In genomic region chr13:79780240-79780639, GRCh38 we compare ENCODE assay signal across 15 cellular contexts.
DNase-seq lines count a peak whose midpoint lies in the region; ATAC-seq and TF ChIP-seq lines count a peak whose summit lies in the region.
"Had no signal": no experiment of that assay in that cellular context is flagged by ENCODE, and none has a peak within 500 bp of the region (broad histone marks: within the 10 kb centered on the region; RNA-seq: fewer than 3 reads in every experiment).

No MANE protein-coding gene starts in this region.

- H3K9me3 Mint-ChIP-seq in glutamatergic neuron (ENCODE audit: unreplicated experiment), result no peaks in the 10 kb centered on the region
- H3K9me3 Mint-ChIP-seq: activated CD4-positive, alpha-beta memory T cell treated with anti-CD3 and anti-CD28 coated beads for 36 hours; CD8-positive, alpha-beta T cell; T-helper 1 cell treated with Interleukin-12 subunit alpha and Interleukin-12 subunit beta and Interleukin-4 antibody, amounts not matched to agents 30 μg/mL and 1 μg/mL, for 36 hours had no signal

- ATAC-seq in HG03108 (IDR thresholded peaks at IDR 0.05; ENCODE audit: unreplicated experiment) (no peak), left colon (no peak)
- ATAC-seq: CD8-positive, alpha-beta T cell had no signal

- no peak for TF ChIP-seq POLR2A in esophagus muscularis mucosa (IDR thresholded peaks at IDR 0.05; ENCODE audit: low read depth)

- no peaks in the 10 kb centered on the region for H3K27me3 ChIP-seq in esophagus muscularis mucosa

- no peak overlapping the region for H3K27ac ChIP-seq in esophagus muscularis mucosa (replicated peaks in 1 of 4)
- H3K27ac ChIP-seq: lower lobe of right lung had no signal

- TF ChIP-seq EP300 in esophagus muscularis mucosa (IDR thresholded peaks at IDR 0.05), result no peak

- H3K4me3 ChIP-seq in esophagus muscularis mucosa, result no peak overlapping the region
- H3K4me3 ChIP-seq: HAP-1, lower lobe of right lung had no signal

- H3K4me1 Mint-ChIP-seq in glutamatergic neuron (ENCODE audit: low read depth, unreplicated experiment), result peaks cover 27% of the 10 kb centered on the region

- WGBS in esophagus muscularis mucosa, result 34% methylated on average over 3 of the region's 3 CpGs

- intact Hi-C loops in left colon (cut with DNase I, micrococcal nuclease), result no loop called here
- intact Hi-C loops in esophagus muscularis mucosa (cut with DNase I), result no loop called here

- peaks cover 0 to 18% (median 7%) of the 10 kb centered on the region in 4 donors for H3K4me1 ChIP-seq in esophagus muscularis mucosa
- H3K4me1 ChIP-seq: HAP-1 had no signal

- H3K36me3 ChIP-seq in esophagus muscularis mucosa, result no peaks in the 10 kb centered on the region
- H3K36me3 ChIP-seq: HAP-1, lower lobe of right lung had no signal

- no peaks in the 10 kb centered on the region for H3K9me3 ChIP-seq in esophagus muscularis mucosa
- H3K9me3 ChIP-seq: HAP-1, lower lobe of right lung had no signal

- TF ChIP-seq CTCF in GM20000 (IDR thresholded peaks at IDR 0.05; ENCODE audit: extremely low read depth, missing control alignments) (no peak), glutamatergic neuron (IDR thresholded peaks at IDR 0.05; ENCODE audit: partially characterized antibody, unreplicated experiment) (no peak), esophagus muscularis mucosa (IDR thresholded peaks at IDR 0.05) (no peak)

- H3K4me3 Mint-ChIP-seq in glutamatergic neuron (ENCODE audit: unreplicated experiment), result no peak overlapping the region
- H3K4me3 Mint-ChIP-seq: activated CD4-positive, alpha-beta memory T cell treated with anti-CD3 and anti-CD28 coated beads for 36 hours; CD8-positive, alpha-beta T cell; T-helper 1 cell treated with Interleukin-12 subunit alpha and Interleukin-12 subunit beta and Interleukin-4 antibody, amounts not matched to agents 30 μg/mL and 1 μg/mL, for 36 hours had no signal

- H3K27ac Mint-ChIP-seq in glutamatergic neuron (ENCODE audit: unreplicated experiment), result no peak overlapping the region
- H3K27ac Mint-ChIP-seq: activated CD4-positive, alpha-beta memory T cell treated with anti-CD3 and anti-CD28 coated beads for 36 hours; CD8-positive, alpha-beta T cell; T-helper 1 cell treated with Interleukin-12 subunit alpha and Interleukin-12 subunit beta and Interleukin-4 antibody, amounts not matched to agents 30 μg/mL and 1 μg/mL, for 36 hours had no signal

- DNase-seq in GM20000 (ENCODE audit: low spot score) (peak; percentile 9), RPMI7951 (ENCODE audit: low read depth) (peak; percentile 62), fibroblast of peridontal ligament (ENCODE audit: extremely low read depth) (peak; percentile 49), renal cortical epithelial cell (ENCODE audit: low read depth) (peak; percentile 28), left colon (no peak), glutamatergic neuron (no peak), esophagus muscularis mucosa (ENCODE audit: extremely low spot score) (no peak)
- DNase-seq: activated CD4-positive, alpha-beta memory T cell treated with anti-CD3 and anti-CD28 coated beads for 36 hours; activated naive CD4-positive, alpha-beta T cell treated with Interleukin-2 at 50 U/mL for 16 hours; CD8-positive, alpha-beta T cell had no signal

- H3K27me3 Mint-ChIP-seq in glutamatergic neuron (ENCODE audit: unreplicated experiment), result peaks cover 2% of the 10 kb centered on the region
- H3K27me3 Mint-ChIP-seq: activated CD4-positive, alpha-beta memory T cell treated with anti-CD3 and anti-CD28 coated beads for 36 hours; progenitor cell of endocrine pancreas had no signal

- no peaks in the 10 kb centered on the region for H3K36me3 Mint-ChIP-seq in glutamatergic neuron (ENCODE audit: unreplicated experiment)
- H3K36me3 Mint-ChIP-seq: activated CD4-positive, alpha-beta memory T cell treated with anti-CD3 and anti-CD28 coated beads for 36 hours; CD8-positive, alpha-beta T cell had no signal

Comparison
In these comparisons a context has a peak if more than half of its experiments do, and no peak if none do; other contexts are left out.
1. DNase-seq: peak in GM20000 (single experiment), RPMI7951 (single experiment), fibroblast of peridontal ligament (single experiment) and renal cortical epithelial cell (single experiment); none in left colon (0 of 2), glutamatergic neuron (single experiment) and esophagus muscularis mucosa (single experiment).